ENCODE assay signal across 24 cellular contexts in the genomic region with DNA sequence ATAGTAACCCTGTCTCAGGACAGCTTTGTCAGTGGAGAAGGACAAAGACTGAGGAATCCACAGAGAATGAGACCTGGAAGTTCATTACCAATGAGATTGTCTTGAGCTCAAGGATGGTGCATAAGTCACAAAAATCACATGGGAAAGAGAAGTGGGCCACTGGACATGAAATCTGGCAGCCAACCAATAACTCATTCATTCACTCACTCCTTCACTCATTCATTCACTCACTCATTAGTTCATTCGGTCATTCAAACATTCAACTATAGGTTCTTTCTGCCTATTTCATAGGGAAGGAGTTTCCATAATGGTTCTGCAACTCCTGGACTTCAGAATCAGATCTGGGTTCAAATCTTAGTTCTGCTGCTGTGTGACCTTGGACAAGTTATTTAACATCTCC. TPM values are rescaled to one million over a fixed set of nuclear protein-coding genes. Genes with fewer than 3 reads are reported as not detected.
"Had no signal": no experiment of that assay in that cellular context is flagged by ENCODE, and none has a peak within 500 bp of the region (broad histone marks: within the 10 kb centered on the region; RNA-seq: fewer than 3 reads in every experiment).

No MANE protein-coding gene starts in this region.

- H3K27ac Mint-ChIP-seq: IgD-negative memory B cell had no signal

- H3K4me3 Mint-ChIP-seq: IgD-negative memory B cell had no signal

- H3K27ac ChIP-seq: HL-60 had no signal

- H3K9me3 Mint-ChIP-seq: IgD-negative memory B cell had no signal

- H3K9me3 ChIP-seq: SK-N-SH had no signal

- DNase-seq: KBM-7, MV-4-11, NCI-H1048, NCI-H1105, NCI-H1417, NCI-H1436 treated with DMSO at 0.1 percent for 48 hours, NCI-H1694, NCI-H1930, NCI-H2081, NCI-H2107, NCI-H2227 treated with DMSO at 0.1 percent for 48 hours, NCI-H524 treated with DMSO at 0.1 percent for 48 hours, NCI-H69, NCI-H774, Right ventricle myocardium superior, RPMI8226, SK-N-SH, SW 1271 had no signal

- H3K36me3 Mint-ChIP-seq: IgD-negative memory B cell had no signal

RNA-seq across cellular contexts. Expression of a gene that starts 18.2 kb away (rescaled TPM):
- total RNA-seq: LHCN-M2, MCF 10A, NCI-H460, SK-MEL-5 had no signal
